ENCODE assay signal across 25 cellular contexts in the genomic region with DNA sequence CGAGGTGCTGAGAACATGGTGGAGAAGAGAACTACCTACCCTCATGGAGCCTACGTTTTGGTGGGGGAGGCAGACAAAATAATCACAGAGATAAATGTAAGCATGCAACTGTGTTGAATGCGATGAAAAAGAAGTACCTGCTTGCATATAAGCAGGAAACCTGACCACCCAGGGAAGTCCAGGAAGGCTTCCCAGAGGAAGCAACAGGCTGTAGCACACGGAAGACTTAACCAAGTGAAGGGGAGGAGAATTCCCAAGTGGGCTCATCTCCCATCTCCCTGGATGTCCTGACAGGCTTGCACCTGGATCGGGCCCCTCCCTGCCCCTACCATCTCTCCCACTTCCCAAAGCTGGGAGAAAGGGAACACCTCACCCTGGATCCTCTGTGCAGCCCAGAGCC. TPM values are rescaled to one million over a fixed set of nuclear protein-coding genes. Genes with fewer than 3 reads are reported as not detected.
DNase-seq lines count a peak whose midpoint lies in the region; ATAC-seq, FAIRE-seq and TF ChIP-seq lines count a peak whose summit lies in the region.
"Had no signal": no experiment of that assay in that cellular context is flagged by ENCODE, and none has a peak within 500 bp of the region (broad histone marks: within the 10 kb centered on the region; RNA-seq: fewer than 3 reads in every experiment).

No MANE protein-coding gene starts in this region.

- CTCF ChIA-PET in HepG2 (lab: Yijun Ruan, JAX; ENCODE audit: low intra/inter-chr PET ratio, low total read pairs) = no interaction called here
- CTCF ChIA-PET in SK-N-SH (lab: Yijun Ruan, JAX) = interaction anchor here (1.3 to 33.0 kb wide), 5 partner anchors 1 to 179 kb away, joined by 3 to 1447 read pairs (median 573); partner anchors contain the start of genes LRRC46, MRPL10, SCRN2 and SP2

- H3K79me2 ChIP-seq in HepG2 (ENCODE audit: insufficient read depth, low read length) = peaks cover 10% of the 10 kb centered on the region
- peaks cover 15% of the 10 kb centered on the region; the same call in 1 of the 2 replicates for H3K79me2 ChIP-seq in SK-N-SH (ENCODE audit: insufficient read depth)

- TF ChIP-seq RAD21 in HepG2 (CRISPR knock-in tag; IDR thresholded peaks at IDR 0.05) = no peak
- TF ChIP-seq RAD21 in SK-N-SH (IDR thresholded peaks at IDR 0.05; ENCODE audit: low read length) = no peak

- H3K27ac Mint-ChIP-seq in T-helper 17 cell = peak overlapping the region; percentile 84
- H3K27ac Mint-ChIP-seq: dendritic cell treated with granulocyte-macrophage colony-stimulating factor and Interleukin-4, amounts not matched to agents 40 ng/mL and 50 ng/mL, for 4 days; stimulated activated naive CD8-positive, alpha-beta T cell treated with anti-CD3 and anti-CD28 coated beads, Interleukin-15, amount 100 ng/mL, for 72 hours had no signal

- H3K27me3 Mint-ChIP-seq in T-helper 17 cell = peaks cover 1% of the 10 kb centered on the region

- POLR2A ChIA-PET in HepG2 (lab: Yijun Ruan, JAX) = interaction anchor here (1.1 kb wide), 1 partner anchor 57 kb away, joined by 3 read pairs; the partner anchor contains the start of gene SP2
- POLR2A ChIA-PET in SK-N-SH (lab: Yijun Ruan, JAX) = interaction anchor here (1.3 to 1.4 kb wide), 2 partner anchors 8 to 57 kb away, joined by 3 to 4 read pairs; partner anchors contain the start of genes LRRC46, MRPL10 and SP2

- BruUV-seq in HepG2 (replicated peaks; lab: Mats Ljungman, UMichigan) = no TSS peak

- in situ Hi-C loops in HepG2 (cut with HindIII; ENCODE audit: extremely low pct_ligation_motif_present, low pct_unique_long_range_greater_than_20kb) = no loop called here

- no peaks in the 10 kb centered on the region for H3K9me2 ChIP-seq in SK-N-SH

- H4K20me1 ChIP-seq in HepG2 (ENCODE audit: insufficient read depth, low read length) (no peaks in the 10 kb centered on the region), SK-N-SH (ENCODE audit: insufficient read depth) (no peaks in the 10 kb centered on the region)

- H3K9ac ChIP-seq in HepG2 (ENCODE audit: insufficient read depth, low read depth, low read length) = no peak overlapping the region
- H3K9ac ChIP-seq in kidney (ENCODE audit: low read length in 2 of 2) = no peak overlapping the region
- H3K9ac ChIP-seq in SK-N-SH = no peak overlapping the region

- TF ChIP-seq EP300 in HepG2 (IDR thresholded peaks at IDR 0.05; ENCODE audit: low read depth in 2 of 2, low read length in 2 of 2) (no peak), HepG2 (CRISPR knock-in tag; IDR thresholded peaks at IDR 0.05; ENCODE audit: borderline replicate concordance) (no peak), SK-N-SH (IDR thresholded peaks at IDR 0.05; ENCODE audit: borderline replicate concordance in 1 of 2, low read depth in 1 of 2, low read length in 1 of 2) (no peak)

- H3K36me3 ChIP-seq in HepG2 (replicated peaks in 1 of 2; ENCODE audit: control insufficient read depth in 1 of 2, insufficient read depth in 2 of 2, low read length in 2 of 2) = no peaks in the 10 kb centered on the region; a peak in 2 of 5 replicates
- peaks cover 0 to 9% (median 0%) of the 10 kb centered on the region in 4 donors for H3K36me3 ChIP-seq in right lobe of liver
- peaks cover 3 to 23% of the 10 kb centered on the region in 2 donors for H3K36me3 ChIP-seq in kidney (ENCODE audit: control insufficient read depth in 1 of 2, insufficient read depth in 2 of 2, low read length in 2 of 2)
- H3K36me3 ChIP-seq in SK-N-SH (replicated peaks in 1 of 2; ENCODE audit: control insufficient read depth in 1 of 2, insufficient read depth in 2 of 2, low read length in 1 of 2) = peaks cover 0 to 38% of the 10 kb centered on the region in 2 experiments
- H3K36me3 ChIP-seq: transverse colon had no signal

- peaks cover 3% of the 10 kb centered on the region for H3F3A ChIP-seq in SK-N-SH (replicated peaks; ENCODE audit: insufficient read depth)

- TF ChIP-seq CTCF in HepG2 (CRISPR knock-in tag; IDR thresholded peaks at IDR 0.05) (no peak), right lobe of liver (IDR thresholded peaks at IDR 0.05) (no peak), kidney (IDR thresholded peaks at IDR 0.05; ENCODE audit: borderline replicate concordance, extremely low read depth, insufficient read depth) (no peak), SK-N-SH (IDR thresholded peaks at IDR 0.05) (no peak)

- H3K9me3 ChIP-seq in HepG2 (ENCODE audit: low read length) = no peaks in the 10 kb centered on the region
- no peaks in the 10 kb centered on the region for H3K9me3 ChIP-seq in right lobe of liver
- H3K9me3 ChIP-seq in T-helper 17 cell (ENCODE audit: control insufficient read depth, low read length, poor library complexity, severe bottlenecking) = no peaks in the 10 kb centered on the region
- H3K9me3 ChIP-seq in kidney (ENCODE audit: control insufficient read depth in 1 of 2, low read length in 2 of 2) = no peaks in the 10 kb centered on the region
- no peaks in the 10 kb centered on the region for H3K9me3 ChIP-seq in SK-N-SH
- H3K9me3 ChIP-seq: transverse colon had no signal

- DNase-seq in HepG2 (ENCODE audit: low spot score) (no peak), right lobe of liver (no peak), T-helper 17 cell (no peak), kidney (no peak), DMS79 treated with DMSO at 0.1 percent for 48 hours (lab: John Stamatoyannopoulos, UW) (no peak), SK-N-SH (no peak), caudate nucleus (lab: John Stamatoyannopoulos, UW) (no peak), UCSD-AML1 (lab: John Stamatoyannopoulos, UW; ENCODE audit: unreplicated experiment) (no peak)
- DNase-seq: ACHN; activated CD4-positive, alpha-beta T cell treated with anti-CD3 and anti-CD28 coated beads for 48 hours; activated CD8-positive, alpha-beta memory T cell treated with anti-CD3 and anti-CD28 coated beads, Interleukin-2, amount 50 U/mL, for 4 hours; activated gamma-delta T cell treated with Interleukin-2 at 50 U/mL for 16 hours; amniotic stem cell; GF-D8; NCI-H1105; NCI-H2029; NCI-H226; NCI-H774; stimulated activated naive CD8-positive, alpha-beta T cell treated with anti-CD3 and anti-CD28 coated beads, Interleukin-15, amount 100 ng/mL, for 72 hours had no signal

- FAIRE-seq in HepG2 (lab: Jason Lieb, UNC) (no peak), kidney (lab: Jason Lieb, UNC) (no peak)
- FAIRE-seq: endothelial cell of umbilical vein had no signal

- H2AFZ ChIP-seq in HepG2 (ENCODE audit: low read length) (no peak overlapping the region), SK-N-SH (ENCODE audit: low read depth) (no peak overlapping the region)

- H3K27ac ChIP-seq in HepG2 (ENCODE audit: extremely low read length, insufficient read depth, low read length) (no peak overlapping the region), right lobe of liver (no peak overlapping the region), kidney (ENCODE audit: low read depth in 2 of 2, low read length in 2 of 2) (no peak overlapping the region), SK-N-SH (ENCODE audit: low read depth in 2 of 2, low read length in 1 of 2) (no peak overlapping the region), caudate nucleus (ENCODE audit: low read depth, low read length) (no peak overlapping the region)
- H3K27ac ChIP-seq: cardiac muscle cell, transverse colon had no signal

- H3K4me3 ChIP-seq in HepG2 (replicated peaks in 1 of 3; ENCODE audit: insufficient read depth in 1 of 3, low read depth in 2 of 3, low read length in 3 of 3) = no peak overlapping the region; a peak in 1 of 6 replicates
- no peak overlapping the region for H3K4me3 ChIP-seq in right lobe of liver
- peak overlapping the region; percentile 48 to 91 for H3K4me3 ChIP-seq in kidney (ENCODE audit: low read length in 2 of 2)
- H3K4me3 ChIP-seq in SK-N-SH (ENCODE audit: low read depth in 2 of 2, low read length in 1 of 2) = no peak overlapping the region
- H3K4me3 ChIP-seq: cardiac muscle cell, transverse colon had no signal

- peak overlapping the region; percentile 39 for H3K4me3 Mint-ChIP-seq in T-helper 17 cell
- H3K4me3 Mint-ChIP-seq: dendritic cell treated with granulocyte-macrophage colony-stimulating factor and Interleukin-4, amounts not matched to agents 40 ng/mL and 50 ng/mL, for 4 days had no signal

- H3K4me2 ChIP-seq in HepG2 (ENCODE audit: low read depth, low read length) = peak overlapping the region; percentile 89; the same call in 1 of the 2 replicates
- no peak overlapping the region for H3K4me2 ChIP-seq in SK-N-SH

- ATAC-seq in HepG2 (no peak), right lobe of liver (no peak), T-helper 17 cell (no peak)
- ATAC-seq: sciatic nerve; stimulated activated naive CD8-positive, alpha-beta T cell treated with anti-CD3 and anti-CD28 coated beads, Interleukin-15, amount 100 ng/mL, for 72 hours had no signal

- H3K4me1 ChIP-seq in HepG2 (ENCODE audit: insufficient read depth, low read length) (peaks cover 64% of the 10 kb centered on the region), right lobe of liver (peaks cover 0 to 31% (median 11%) of the 10 kb centered on the region in 4 donors), kidney (ENCODE audit: control insufficient read depth in 1 of 2, insufficient read depth in 1 of 2, low read depth in 1 of 2, low read length in 2 of 2) (peaks cover 28 to 33% of the 10 kb centered on the region in 2 donors), SK-N-SH (ENCODE audit: control insufficient read depth in 1 of 2, insufficient read depth in 2 of 2, low read depth in 1 of 2, low read length in 1 of 2) (peaks cover 8 to 23% of the 10 kb centered on the region in 2 experiments; a peak in 2 of 4 replicates)

- WGBS in HepG2 (ENCODE audit: low lambda C conversion rate) = 94% methylated on average over 5 of the region's 5 CpGs
- WGBS in right lobe of liver (ENCODE audit: insufficient coverage, low coverage, low lambda C conversion rate, missing lambda C conversion rate) = 85% methylated on average over 4 of the region's 5 CpGs
- 88% methylated on average over 5 of the region's 5 CpGs for WGBS in SK-N-SH (ENCODE audit: low lambda C conversion rate)

- peaks cover 32% of the 10 kb centered on the region for H3K4me1 Mint-ChIP-seq in T-helper 17 cell

- intact Hi-C loops in HepG2 (cut with micrococcal nuclease; ENCODE audit: unreplicated experiment) = no loop called here
- intact Hi-C loops in right lobe of liver (cut with DNase I) = no loop called here
- intact Hi-C loops in kidney (cut with DNase I) = no loop called here

- no peaks in the 10 kb centered on the region for H3K36me3 Mint-ChIP-seq in T-helper 17 cell (ENCODE audit: low read depth)

- TF ChIP-seq POLR2A in HepG2 (IDR thresholded peaks at IDR 0.05; ENCODE audit: insufficient read depth in 1 of 2, low read depth in 2 of 2, low read length in 2 of 2) = no peak
- no peak for TF ChIP-seq POLR2A in right lobe of liver (IDR thresholded peaks at IDR 0.05)

- H3K27me3 ChIP-seq in HepG2 (ENCODE audit: control insufficient read depth in 1 of 2, insufficient read depth in 2 of 2, low read length in 2 of 2) = no peaks in the 10 kb centered on the region; a peak in 1 of 5 replicates
- H3K27me3 ChIP-seq in right lobe of liver = no peaks in the 10 kb centered on the region
- no peaks in the 10 kb centered on the region for H3K27me3 ChIP-seq in SK-N-SH (ENCODE audit: insufficient read depth)
- H3K27me3 ChIP-seq: cardiac muscle cell, transverse colon had no signal

RNA-seq across cellular contexts. Expression of gene SCRN2, which starts 2.0 kb away (rescaled TPM):
- total RNA-seq in HepG2 (2016; rRNA removed; fragmentation: Illumina TruSeq; extraction: Trizol) (15.0 and 29.5 TPM in 2 replicates), right lobe of liver (10 to 100 TPM; 18.1 to 25.7 (median 19.6) TPM), T-helper 17 cell (10 to 100 TPM; 21.4 to 27.1 TPM), kidney (40.3 TPM)
- total RNA-seq in HepG2 (2016; cell fraction: cytosol; rRNA removed; fragmentation: Illumina TruSeq; extraction: Trizol; ENCODE audit: low read depth) = 14.0 and 15.6 TPM in 2 replicates
- 14.9 and 29.8 TPM in 2 replicates for total RNA-seq in HepG2 (2016; cell fraction: insoluble cytoplasmic fraction; rRNA removed; fragmentation: Illumina TruSeq; extraction: Trizol)
- 9.4 and 10.4 TPM in 2 replicates for total RNA-seq in HepG2 (2016; cell fraction: membrane; rRNA removed; fragmentation: Illumina TruSeq; extraction: Trizol)
- total RNA-seq in HepG2 (2016; cell fraction: nucleus; rRNA removed; fragmentation: Illumina TruSeq; extraction: Trizol) = 38.4 and 39.4 TPM in 2 replicates
- polyA plus RNA-seq in HepG2 (2011; rRNA removed) (21.7 and 28.6 TPM in 2 replicates), kidney (ENCODE audit: insufficient read depth, low read depth, low replicate concordance) (172 TPM), SK-N-SH (2012; rRNA removed) (135 and 139 TPM in 2 replicates)
- 12.8 and 18.6 TPM in 2 replicates for polyA plus RNA-seq in HepG2 (2011; cell fraction: cytosol; rRNA removed)
- 254 and 255 TPM in 2 replicates for polyA plus RNA-seq in HepG2 (2011; cell fraction: nucleus; rRNA removed)
- polyA plus RNA-seq in HepG2 (2012) = 16.2 and 19.4 TPM in 2 replicates
- polyA plus RNA-seq in HepG2 (2016; cell fraction: cytosol; fragmentation: Illumina TruSeq; extraction: Trizol; ENCODE audit: low read depth) = 2.8 and 3.6 TPM in 2 replicates
- 11.1 and 13.6 TPM in 2 replicates for polyA plus RNA-seq in HepG2 (2016; cell fraction: insoluble cytoplasmic fraction; fragmentation: Illumina TruSeq; extraction: Trizol; ENCODE audit: low read depth)
- 4.4 and 5.4 TPM in 2 replicates for polyA plus RNA-seq in HepG2 (2016; cell fraction: membrane; fragmentation: Illumina TruSeq; extraction: Trizol; ENCODE audit: low read depth)
- 76.0 and 78.1 TPM in 2 replicates for polyA plus RNA-seq in HepG2 (2016; cell fraction: nucleus; fragmentation: Illumina TruSeq; extraction: Trizol; ENCODE audit: insufficient read depth, low read depth)
- polyA minus RNA-seq in HepG2 (2011; rRNA and poly(A)+ RNA removed; ENCODE audit: low replicate concordance) = 22.3 and 32.7 TPM in 2 replicates
- 4.6 and 7.0 TPM in 2 replicates for polyA minus RNA-seq in HepG2 (2011; cell fraction: cytosol; rRNA and poly(A)+ RNA removed)
- polyA minus RNA-seq in HepG2 (2011; cell fraction: nucleus; rRNA and poly(A)+ RNA removed) = 42.1 and 48.9 TPM in 2 replicates
- polyA plus RNA-seq in SK-N-SH (2012; cell fraction: cytosol; rRNA removed) = 62.5 and 80.7 TPM in 2 replicates
- polyA plus RNA-seq in SK-N-SH (2012; cell fraction: nucleus; rRNA removed) = 636 and 666 TPM in 2 replicates

RNA-seq across cellular contexts. Expression of gene LRRC46, which starts 7.6 kb away (rescaled TPM):
- total RNA-seq in HepG2 (2016; rRNA removed; fragmentation: Illumina TruSeq; extraction: Trizol) = 0.09 and 0.13 TPM in 2 replicates
- total RNA-seq in HepG2 (2016; cell fraction: cytosol; rRNA removed; fragmentation: Illumina TruSeq; extraction: Trizol; ENCODE audit: low read depth) = 0.26 TPM in 1 of 2 replicates, not detected in the other
- total RNA-seq in HepG2 (2016; cell fraction: insoluble cytoplasmic fraction; rRNA removed; fragmentation: Illumina TruSeq; extraction: Trizol) = 0.15 and 0.22 TPM in 2 replicates
- 0.14 TPM in 1 of 2 replicates, not detected in the other for total RNA-seq in HepG2 (2016; cell fraction: membrane; rRNA removed; fragmentation: Illumina TruSeq; extraction: Trizol)
- 0.43 TPM in 1 of 2 replicates, not detected in the other for total RNA-seq in HepG2 (2016; cell fraction: nucleus; rRNA removed; fragmentation: Illumina TruSeq; extraction: Trizol)
- polyA plus RNA-seq in HepG2 (2011; rRNA removed) = 0.09 and 0.16 TPM in 2 replicates
- 0.15 and 0.18 TPM in 2 replicates for polyA plus RNA-seq in HepG2 (2011; cell fraction: cytosol; rRNA removed)
- polyA plus RNA-seq in HepG2 (2011; cell fraction: nucleus; rRNA removed) = 0.19 and 0.42 TPM in 2 replicates
- polyA plus RNA-seq in HepG2 (2012) = 0.70 and 0.75 TPM in 2 replicates
- 0.11 and 0.22 TPM in 2 replicates for polyA plus RNA-seq in HepG2 (2016; cell fraction: cytosol; fragmentation: Illumina TruSeq; extraction: Trizol; ENCODE audit: low read depth)
- 0.35 and 0.46 TPM in 2 replicates for polyA plus RNA-seq in HepG2 (2016; cell fraction: insoluble cytoplasmic fraction; fragmentation: Illumina TruSeq; extraction: Trizol; ENCODE audit: low read depth)
- 0.23 TPM in 2 replicates for polyA plus RNA-seq in HepG2 (2016; cell fraction: membrane; fragmentation: Illumina TruSeq; extraction: Trizol; ENCODE audit: low read depth)
- 0.43 and 0.74 TPM in 2 replicates for polyA plus RNA-seq in HepG2 (2016; cell fraction: nucleus; fragmentation: Illumina TruSeq; extraction: Trizol; ENCODE audit: insufficient read depth, low read depth)
- polyA minus RNA-seq in HepG2 (2011; rRNA and poly(A)+ RNA removed; ENCODE audit: low replicate concordance) = 0.46 and 1.2 TPM in 2 replicates
- 0.44 and 0.59 TPM in 2 replicates for polyA minus RNA-seq in HepG2 (2011; cell fraction: cytosol; rRNA and poly(A)+ RNA removed)
- 0.62 TPM in 1 of 2 replicates, not detected in the other for polyA minus RNA-seq in HepG2 (2011; cell fraction: nucleus; rRNA and poly(A)+ RNA removed)
- under 1 TPM; 0.12 to 0.44 (median 0.35) TPM for total RNA-seq in right lobe of liver
- total RNA-seq in T-helper 17 cell = under 1 TPM; 0.90 to 0.99 TPM
- 0.91 TPM for total RNA-seq in kidney
- polyA plus RNA-seq in kidney (ENCODE audit: insufficient read depth, low read depth, low replicate concordance) = 1.5 TPM
- 1.6 and 1.8 TPM in 2 replicates for polyA plus RNA-seq in SK-N-SH (2012; rRNA removed)
- polyA plus RNA-seq in SK-N-SH (2012; cell fraction: cytosol; rRNA removed) = 0.86 and 0.89 TPM in 2 replicates
- 4.2 and 4.8 TPM in 2 replicates for polyA plus RNA-seq in SK-N-SH (2012; cell fraction: nucleus; rRNA removed)
- total RNA-seq: cardiac muscle cell, lung microvascular endothelial cell had no signal

RNA-seq across cellular contexts. Expression of gene MRPL10, which starts 7.7 kb away (rescaled TPM):
- total RNA-seq in HepG2 (2016; rRNA removed; fragmentation: Illumina TruSeq; extraction: Trizol) (56.7 and 59.7 TPM in 2 replicates), right lobe of liver (10 to 100 TPM; 14.4 to 26.1 (median 16.3) TPM), T-helper 17 cell (10 to 100 TPM; 82.3 to 90.2 TPM), kidney (38.3 TPM)
- total RNA-seq in HepG2 (2016; cell fraction: cytosol; rRNA removed; fragmentation: Illumina TruSeq; extraction: Trizol; ENCODE audit: low read depth) = 23.2 and 23.8 TPM in 2 replicates
- total RNA-seq in HepG2 (2016; cell fraction: insoluble cytoplasmic fraction; rRNA removed; fragmentation: Illumina TruSeq; extraction: Trizol) = 54.4 and 59.8 TPM in 2 replicates
- 57.6 and 61.5 TPM in 2 replicates for total RNA-seq in HepG2 (2016; cell fraction: membrane; rRNA removed; fragmentation: Illumina TruSeq; extraction: Trizol)
- 27.0 and 27.8 TPM in 2 replicates for total RNA-seq in HepG2 (2016; cell fraction: nucleus; rRNA removed; fragmentation: Illumina TruSeq; extraction: Trizol)
- polyA plus RNA-seq in HepG2 (2011; rRNA removed) (149 and 157 TPM in 2 replicates), kidney (ENCODE audit: insufficient read depth, low read depth, low replicate concordance) (52.2 TPM), SK-N-SH (2012; rRNA removed) (133 and 136 TPM in 2 replicates)
- polyA plus RNA-seq in HepG2 (2011; cell fraction: cytosol; rRNA removed) = 163 and 193 TPM in 2 replicates
- 84.2 and 97.9 TPM in 2 replicates for polyA plus RNA-seq in HepG2 (2011; cell fraction: nucleus; rRNA removed)
- 98.1 and 124 TPM in 2 replicates for polyA plus RNA-seq in HepG2 (2012)
- 32.0 and 36.2 TPM in 2 replicates for polyA plus RNA-seq in HepG2 (2016; cell fraction: cytosol; fragmentation: Illumina TruSeq; extraction: Trizol; ENCODE audit: low read depth)
- 90.1 and 104 TPM in 2 replicates for polyA plus RNA-seq in HepG2 (2016; cell fraction: insoluble cytoplasmic fraction; fragmentation: Illumina TruSeq; extraction: Trizol; ENCODE audit: low read depth)
- polyA plus RNA-seq in HepG2 (2016; cell fraction: membrane; fragmentation: Illumina TruSeq; extraction: Trizol; ENCODE audit: low read depth) = 63.3 and 69.4 TPM in 2 replicates
- polyA plus RNA-seq in HepG2 (2016; cell fraction: nucleus; fragmentation: Illumina TruSeq; extraction: Trizol; ENCODE audit: insufficient read depth, low read depth) = 52.7 and 55.5 TPM in 2 replicates
- polyA minus RNA-seq in HepG2 (2011; rRNA and poly(A)+ RNA removed; ENCODE audit: low replicate concordance) = 135 and 309 TPM in 2 replicates
- polyA minus RNA-seq in HepG2 (2011; cell fraction: cytosol; rRNA and poly(A)+ RNA removed) = 101 and 106 TPM in 2 replicates
- 28.0 and 36.1 TPM in 2 replicates for polyA minus RNA-seq in HepG2 (2011; cell fraction: nucleus; rRNA and poly(A)+ RNA removed)
- polyA plus RNA-seq in SK-N-SH (2012; cell fraction: cytosol; rRNA removed) = 87.3 and 111 TPM in 2 replicates
- polyA plus RNA-seq in SK-N-SH (2012; cell fraction: nucleus; rRNA removed) = 85.4 and 108 TPM in 2 replicates

RNA-seq across cellular contexts. Expression of gene SP6, which starts 11.9 kb away (rescaled TPM):
- total RNA-seq in HepG2 (2016; rRNA removed; fragmentation: Illumina TruSeq; extraction: Trizol) (0.07 TPM in 1 of 2 replicates, not detected in the other), right lobe of liver (under 1 TPM in 3 of 6 experiments, not detected in 3; 0.09 to 0.12 (median 0.11) TPM), T-helper 17 cell (under 1 TPM; 0.20 to 0.21 TPM), kidney (2.0 TPM)
- not detected in 2 replicates for total RNA-seq in HepG2 (2016; cell fraction: cytosol; rRNA removed; fragmentation: Illumina TruSeq; extraction: Trizol; ENCODE audit: low read depth)
- total RNA-seq in HepG2 (2016; cell fraction: insoluble cytoplasmic fraction; rRNA removed; fragmentation: Illumina TruSeq; extraction: Trizol) = 0.04 TPM in 1 of 2 replicates, not detected in the other
- total RNA-seq in HepG2 (2016; cell fraction: membrane; rRNA removed; fragmentation: Illumina TruSeq; extraction: Trizol) = 0.03 and 0.10 TPM in 2 replicates
- total RNA-seq in HepG2 (2016; cell fraction: nucleus; rRNA removed; fragmentation: Illumina TruSeq; extraction: Trizol) = not detected in 2 replicates
- polyA plus RNA-seq in HepG2 (2011; rRNA removed) (0.07 and 0.09 TPM in 2 replicates), kidney (ENCODE audit: insufficient read depth, low read depth, low replicate concordance) (0.86 TPM), SK-N-SH (2012; rRNA removed) (0.03 TPM in 2 replicates)
- 0.05 and 0.07 TPM in 2 replicates for polyA plus RNA-seq in HepG2 (2011; cell fraction: cytosol; rRNA removed)
- 0.19 and 0.28 TPM in 2 replicates for polyA plus RNA-seq in HepG2 (2011; cell fraction: nucleus; rRNA removed)
- 0.09 TPM in 2 replicates for polyA plus RNA-seq in HepG2 (2012)
- not detected in 2 replicates for polyA plus RNA-seq in HepG2 (2016; cell fraction: cytosol; fragmentation: Illumina TruSeq; extraction: Trizol; ENCODE audit: low read depth)
- 0.09 TPM in 1 of 2 replicates, not detected in the other for polyA plus RNA-seq in HepG2 (2016; cell fraction: insoluble cytoplasmic fraction; fragmentation: Illumina TruSeq; extraction: Trizol; ENCODE audit: low read depth)
- not detected in 2 replicates for polyA plus RNA-seq in HepG2 (2016; cell fraction: membrane; fragmentation: Illumina TruSeq; extraction: Trizol; ENCODE audit: low read depth)
- polyA plus RNA-seq in HepG2 (2016; cell fraction: nucleus; fragmentation: Illumina TruSeq; extraction: Trizol; ENCODE audit: insufficient read depth, low read depth) = 0.15 and 0.19 TPM in 2 replicates
- 0.04 and 0.05 TPM in 2 replicates for polyA minus RNA-seq in HepG2 (2011; rRNA and poly(A)+ RNA removed; ENCODE audit: low replicate concordance)
- not detected in 2 replicates for polyA minus RNA-seq in HepG2 (2011; cell fraction: cytosol; rRNA and poly(A)+ RNA removed)
- polyA minus RNA-seq in HepG2 (2011; cell fraction: nucleus; rRNA and poly(A)+ RNA removed) = not detected in 2 replicates
- polyA plus RNA-seq in SK-N-SH (2012; cell fraction: cytosol; rRNA removed) = 0.03 and 0.05 TPM in 2 replicates
- 0.06 and 0.09 TPM in 2 replicates for polyA plus RNA-seq in SK-N-SH (2012; cell fraction: nucleus; rRNA removed)

RNA-seq across cellular contexts. Expression of gene OSBPL7, which starts 17.5 kb away (rescaled TPM):
- 1.0 and 4.7 TPM in 2 replicates for total RNA-seq in HepG2 (2016; rRNA removed; fragmentation: Illumina TruSeq; extraction: Trizol)
- 4.5 and 4.7 TPM in 2 replicates for total RNA-seq in HepG2 (2016; cell fraction: cytosol; rRNA removed; fragmentation: Illumina TruSeq; extraction: Trizol; ENCODE audit: low read depth)
- total RNA-seq in HepG2 (2016; cell fraction: insoluble cytoplasmic fraction; rRNA removed; fragmentation: Illumina TruSeq; extraction: Trizol) = 1.3 and 5.6 TPM in 2 replicates
- total RNA-seq in HepG2 (2016; cell fraction: membrane; rRNA removed; fragmentation: Illumina TruSeq; extraction: Trizol) = 1.4 and 1.5 TPM in 2 replicates
- 6.6 and 9.7 TPM in 2 replicates for total RNA-seq in HepG2 (2016; cell fraction: nucleus; rRNA removed; fragmentation: Illumina TruSeq; extraction: Trizol)
- 6.6 and 8.3 TPM in 2 replicates for polyA plus RNA-seq in HepG2 (2011; rRNA removed)
- 0.99 and 1.7 TPM in 2 replicates for polyA plus RNA-seq in HepG2 (2011; cell fraction: cytosol; rRNA removed)
- 86.7 and 120 TPM in 2 replicates for polyA plus RNA-seq in HepG2 (2011; cell fraction: nucleus; rRNA removed)
- 4.1 and 5.4 TPM in 2 replicates for polyA plus RNA-seq in HepG2 (2012)
- 0.20 and 0.32 TPM in 2 replicates for polyA plus RNA-seq in HepG2 (2016; cell fraction: cytosol; fragmentation: Illumina TruSeq; extraction: Trizol; ENCODE audit: low read depth)
- 0.56 and 1.2 TPM in 2 replicates for polyA plus RNA-seq in HepG2 (2016; cell fraction: insoluble cytoplasmic fraction; fragmentation: Illumina TruSeq; extraction: Trizol; ENCODE audit: low read depth)
- 0.27 and 0.42 TPM in 2 replicates for polyA plus RNA-seq in HepG2 (2016; cell fraction: membrane; fragmentation: Illumina TruSeq; extraction: Trizol; ENCODE audit: low read depth)
- 20.6 and 21.2 TPM in 2 replicates for polyA plus RNA-seq in HepG2 (2016; cell fraction: nucleus; fragmentation: Illumina TruSeq; extraction: Trizol; ENCODE audit: insufficient read depth, low read depth)
- polyA minus RNA-seq in HepG2 (2011; rRNA and poly(A)+ RNA removed; ENCODE audit: low replicate concordance) = 7.4 and 11.6 TPM in 2 replicates
- 1.6 TPM in 2 replicates for polyA minus RNA-seq in HepG2 (2011; cell fraction: cytosol; rRNA and poly(A)+ RNA removed)
- polyA minus RNA-seq in HepG2 (2011; cell fraction: nucleus; rRNA and poly(A)+ RNA removed) = 16.1 and 23.1 TPM in 2 replicates
- total RNA-seq in right lobe of liver = 1 to 10 TPM in 5 of 6 experiments, under 1 TPM in 1; 0.62 to 2.2 (median 1.4) TPM
- 10 to 100 TPM; 52.4 to 59.6 TPM for total RNA-seq in T-helper 17 cell
- total RNA-seq in kidney = 21.2 TPM
- 5.3 TPM for polyA plus RNA-seq in kidney (ENCODE audit: insufficient read depth, low read depth, low replicate concordance)
- polyA plus RNA-seq in SK-N-SH (2012; rRNA removed) = 23.7 and 24.7 TPM in 2 replicates
- polyA plus RNA-seq in SK-N-SH (2012; cell fraction: cytosol; rRNA removed) = 7.5 and 14.8 TPM in 2 replicates
- polyA plus RNA-seq in SK-N-SH (2012; cell fraction: nucleus; rRNA removed) = 164 and 209 TPM in 2 replicates

Comparison
In these comparisons a context has a peak if more than half of its experiments do, and no peak if none do; other contexts are left out.
1. H3K4me3 ChIP-seq: peak in kidney (2 of 2); none in HepG2 (0 of 3), right lobe of liver (0 of 3) and SK-N-SH (0 of 2).